Comparison of ENCODE assay signal across 16 cellular contexts in genomic region chr9:98430535-98430934, GRCh38.
DNase-seq lines count a peak whose midpoint lies in the region; ATAC-seq and TF ChIP-seq lines count a peak whose summit lies in the region.
"Had no signal": no experiment of that assay in that cellular context is flagged by ENCODE, and none has a peak within 500 bp of the region (broad histone marks: within the 10 kb centered on the region; RNA-seq: fewer than 3 reads in every experiment).

No MANE protein-coding gene starts in this region.

- intact Hi-C loops in Right ventricle myocardium superior (cut with DNase I) (no loop called here), cardiac septum (cut with DNase I) (no loop called here)

- peaks cover 2% of the 10 kb centered on the region for H3K27me3 Mint-ChIP-seq in endodermal cell (ENCODE audit: insufficient read depth)

- no peaks in the 10 kb centered on the region for H3K27me3 ChIP-seq in endodermal cell (ENCODE audit: control insufficient read depth, insufficient read depth, low read length, poor library complexity, severe bottlenecking)
- H3K27me3 ChIP-seq: sigmoid colon had no signal

- TF ChIP-seq CTCF in cardiac fibroblast (IDR thresholded peaks at IDR 0.05; ENCODE audit: low read depth, low read length) (no peak), endodermal cell (conservative IDR thresholded peaks at IDR 0.05) (no peak)

- peaks cover 3% of the 10 kb centered on the region for H3K9me3 Mint-ChIP-seq in endodermal cell

- WGBS in endodermal cell (ENCODE audit: insufficient coverage in 1 of 2, insufficient read length in 1 of 2), 2 experiments: 80 to 93% methylated on average over 1 of the region's 1 CpG

- DNase-seq in Right ventricle myocardium superior (no peak), cardiac septum (ENCODE audit: low spot score) (no peak), cardiac fibroblast (ENCODE audit: low read depth in 2 of 2) (peak; percentile 29 to 37), left lobe of liver (ENCODE audit: low spot score) (no peak), T-helper 1 cell (no peak), endodermal cell (no peak)
- DNase-seq: activated CD4-positive, CD25-positive, alpha-beta regulatory T cell treated with anti-CD3 and anti-CD28 coated beads, Interleukin-2, amount 50 U/mL, for 72 hours; COR-L47; GOT3; NCI-H1105; NCI-H226; sigmoid colon; stimulated activated CD4-positive, alpha-beta T cell treated with anti-CD3 and anti-CD28 coated beads, Interleukin-4, amount 100 ng/mL, for 4 hours had no signal

- H3K4me1 Mint-ChIP-seq in endodermal cell: peaks cover 16% of the 10 kb centered on the region

- no peak overlapping the region for H3K27ac ChIP-seq in endodermal cell (ENCODE audit: low read depth, low read length)
- H3K27ac ChIP-seq: sigmoid colon had no signal

- no peak overlapping the region for H3K4me3 ChIP-seq in cardiac fibroblast (replicated peaks in 1 of 2; ENCODE audit: low read depth in 2 of 2, low read length in 2 of 2)
- no peak overlapping the region for H3K4me3 ChIP-seq in endodermal cell (ENCODE audit: low read length)
- H3K4me3 ChIP-seq: sigmoid colon had no signal

- H3K4me1 ChIP-seq in endodermal cell (ENCODE audit: control insufficient read depth, insufficient read depth, low read length): no peaks in the 10 kb centered on the region
- H3K4me1 ChIP-seq: sigmoid colon had no signal

- H3K36me3 Mint-ChIP-seq in endodermal cell (ENCODE audit: low read depth): no peaks in the 10 kb centered on the region
- H3K36me3 Mint-ChIP-seq: activated naive CD4-positive, alpha-beta T cell treated with anti-CD3 and anti-CD28 coated beads, Interleukin-2, amount 50 U/mL, for 72 hours had no signal

- no peak overlapping the region for H3K27ac Mint-ChIP-seq in endodermal cell

- H3K4me3 Mint-ChIP-seq in endodermal cell: no peak overlapping the region

- no peak overlapping the region for H3K9ac ChIP-seq in endodermal cell (ENCODE audit: extremely low read depth, low read length, poor library complexity, severe bottlenecking)

- H3K9me3 ChIP-seq in endodermal cell (ENCODE audit: control insufficient read depth, low read length): no peaks in the 10 kb centered on the region
- H3K9me3 ChIP-seq: sigmoid colon had no signal

- ATAC-seq in Right ventricle myocardium superior (ENCODE audit: poor library complexity) (peak; percentile 61), left lobe of liver (peak; percentile 59), HG03139 (IDR thresholded peaks at IDR 0.05; ENCODE audit: unreplicated experiment) (no peak), GM19467 (IDR thresholded peaks at IDR 0.05; ENCODE audit: unreplicated experiment) (no peak)
- ATAC-seq: activated naive CD4-positive, alpha-beta T cell treated with anti-CD3 and anti-CD28 coated beads, Interleukin-2, amount 50 U/mL, for 72 hours had no signal

- no peaks in the 10 kb centered on the region for H3K36me3 ChIP-seq in endodermal cell (ENCODE audit: control insufficient read depth, insufficient read depth, low read length)
- H3K36me3 ChIP-seq: sigmoid colon had no signal

Comparison
In these comparisons a context has a peak if more than half of its experiments do, and no peak if none do; other contexts are left out.
1. ATAC-seq: peak in Right ventricle myocardium superior (single experiment) and left lobe of liver (single experiment); none in HG03139 (single experiment) and GM19467 (single experiment).
2. DNase-seq: peak in cardiac fibroblast (2 of 2); none in Right ventricle myocardium superior (single experiment), cardiac septum (single experiment), left lobe of liver (single experiment), T-helper 1 cell (0 of 5) and endodermal cell (single experiment).